Comparison of ENCODE assay signal across 14 cellular contexts in genomic region chr19:35240322-35240721, GRCh38. TPM values are rescaled to one million over a fixed set of nuclear protein-coding genes. Genes with fewer than 3 reads are reported as not detected.
A peak's percentile ranks its signal among the peaks of the same experiment; 100 is the strongest.
DNase-seq lines count a peak whose midpoint lies in the region; ATAC-seq and TF ChIP-seq lines count a peak whose summit lies in the region.
"Had no signal": no experiment of that assay in that cellular context is flagged by ENCODE, and none has a peak within 500 bp of the region (broad histone marks: within the 10 kb centered on the region; RNA-seq: fewer than 3 reads in every experiment).

No MANE protein-coding gene starts in this region.

- peaks cover 28% of the 10 kb centered on the region for H3K4me1 Mint-ChIP-seq in CD14-positive monocyte
- peaks cover 19% of the 10 kb centered on the region for H3K4me1 Mint-ChIP-seq in activated CD8-positive, alpha-beta T cell treated with anti-CD3 and anti-CD28 coated beads, Interleukin-2, amount 10 ng/mL, durations not matched to agents 7 days and 5 days (ENCODE audit: low read depth)
- H3K4me1 Mint-ChIP-seq: nephron progenitor cell had no signal

- WGBS in thyroid gland, 2 donors: 96 to 100% methylated on average over 1 of the region's 1 CpG

- DNase-seq in CD14-positive monocyte (ENCODE audit: low spot score) (no peak), KBM-7 (peak; percentile 54), medulla oblongata (ENCODE audit: extremely low spot score) (peak; percentile 51), sciatic nerve (ENCODE audit: low spot score) (no peak), GM19238 (ENCODE audit: insufficient read length, low spot score) (no peak), thyroid gland (no peak), omental fat pad (ENCODE audit: low spot score) (no peak)
- DNase-seq in activated CD8-positive, alpha-beta T cell treated with anti-CD3 and anti-CD28 coated beads, Interleukin-2, amount 10 ng/mL, durations not matched to agents 7 days and 5 days: no peak
- DNase-seq: COR-L47, GOT3, NCI-H1436, nephron progenitor cell had no signal

- peak overlapping the region in 1 of 2 donors; percentile 69 for H3K4me3 Mint-ChIP-seq in CD14-positive monocyte
- H3K4me3 Mint-ChIP-seq in activated CD8-positive, alpha-beta T cell treated with anti-CD3 and anti-CD28 coated beads, Interleukin-2, amount 10 ng/mL, durations not matched to agents 7 days and 5 days: peak overlapping the region; percentile 35
- H3K4me3 Mint-ChIP-seq: nephron progenitor cell had no signal

- H3K4me1 ChIP-seq in thyroid gland: no peaks in the 10 kb centered on the region

- H3K9me3 ChIP-seq in thyroid gland: no peaks in the 10 kb centered on the region

- H3K27ac Mint-ChIP-seq in CD14-positive monocyte: peak overlapping the region; percentile 58 to 96 (median 68)
- H3K27ac Mint-ChIP-seq in activated CD8-positive, alpha-beta T cell treated with anti-CD3 and anti-CD28 coated beads, Interleukin-2, amount 10 ng/mL, durations not matched to agents 7 days and 5 days: peak overlapping the region; percentile 78
- H3K27ac Mint-ChIP-seq: nephron progenitor cell had no signal

- intact Hi-C loops in CD14-positive monocyte (cut with micrococcal nuclease): no loop called here
- intact Hi-C loops in sciatic nerve (cut with DNase I): no loop called here
- intact Hi-C loops in thyroid gland (cut with DNase I): no loop called here

- no peak for TF ChIP-seq CTCF in CD14-positive monocyte (IDR thresholded peaks at IDR 0.05)
- no peak for TF ChIP-seq CTCF in thyroid gland (IDR thresholded peaks at IDR 0.05)
- TF ChIP-seq CTCF in omental fat pad (IDR thresholded peaks at IDR 0.05): no peak

- H3K27ac ChIP-seq in thyroid gland: no peak overlapping the region
- H3K27ac ChIP-seq: cardiac muscle cell had no signal

- H3K36me3 ChIP-seq in thyroid gland: no peaks in the 10 kb centered on the region
- H3K36me3 ChIP-seq: cardiac muscle cell had no signal

- no peak overlapping the region for H3K4me3 ChIP-seq in thyroid gland (replicated peaks in 1 of 3)
- H3K4me3 ChIP-seq: cardiac muscle cell had no signal

- no peak for TF ChIP-seq POLR2A in thyroid gland (IDR thresholded peaks at IDR 0.05)

- POLR2A ChIA-PET in activated CD8-positive, alpha-beta T cell treated with anti-CD3 and anti-CD28 coated beads, Interleukin-2, amount 10 ng/mL, durations not matched to agents 7 days and 5 days (lab: Charles Lee): interaction anchor here (0.8 to 2.3 kb wide), 5 partner anchors 24 to 99 kb away, joined by 3 to 7 read pairs (median 5); partner anchors contain the start of gene FXYD5

- peaks cover 10 to 29% (median 24%) of the 10 kb centered on the region in 7 donors for H3K9me3 Mint-ChIP-seq in CD14-positive monocyte
- H3K9me3 Mint-ChIP-seq in activated CD8-positive, alpha-beta T cell treated with anti-CD3 and anti-CD28 coated beads, Interleukin-2, amount 10 ng/mL, durations not matched to agents 7 days and 5 days (ENCODE audit: insufficient read depth): peaks cover 21% of the 10 kb centered on the region

- in situ Hi-C loops in KBM-7 (cut with MboI; ENCODE audit: low pct_unique_long_range_greater_than_20kb, low sequenced_read_pairs): no loop called here

- CTCF ChIA-PET in activated CD8-positive, alpha-beta T cell treated with anti-CD3 and anti-CD28 coated beads, Interleukin-2, amount 10 ng/mL, durations not matched to agents 7 days and 5 days (lab: Charles Lee): interaction anchor here (1.0 to 3.3 kb wide), 6 partner anchors 11 to 104 kb away, joined by 3 to 16 read pairs (median 4); no protein-coding TSS in a partner anchor

- peaks cover 0 to 3% of the 10 kb centered on the region in 2 donors for H3K36me3 Mint-ChIP-seq in CD14-positive monocyte
- peaks cover 13% of the 10 kb centered on the region for H3K36me3 Mint-ChIP-seq in activated CD8-positive, alpha-beta T cell treated with anti-CD3 and anti-CD28 coated beads, Interleukin-2, amount 10 ng/mL, durations not matched to agents 7 days and 5 days (ENCODE audit: low read depth)

- no peaks in the 10 kb centered on the region for H3K27me3 ChIP-seq in thyroid gland
- H3K27me3 ChIP-seq: cardiac muscle cell had no signal

- peaks cover 0 to 6% (median 2%) of the 10 kb centered on the region in 3 donors for H3K27me3 Mint-ChIP-seq in CD14-positive monocyte (ENCODE audit: low read depth in 3 of 3)
- peaks cover 5% of the 10 kb centered on the region for H3K27me3 Mint-ChIP-seq in activated CD8-positive, alpha-beta T cell treated with anti-CD3 and anti-CD28 coated beads, Interleukin-2, amount 10 ng/mL, durations not matched to agents 7 days and 5 days (ENCODE audit: low read depth)

- ATAC-seq in activated CD8-positive, alpha-beta T cell treated with anti-CD3 and anti-CD28 coated beads, Interleukin-2, amount 10 ng/mL, durations not matched to agents 7 days and 5 days: peak; percentile 58
- no peak for ATAC-seq in sciatic nerve
- no peak for ATAC-seq in omental fat pad (ENCODE audit: low FRiP score)

RNA-seq across cellular contexts. Expression of gene LSR, which starts 8.5 kb away (rescaled TPM):
- polyA plus RNA-seq in CD14-positive monocyte: under 1 TPM in 1 of 2 donors, not detected in 1; 0.17 TPM
- total RNA-seq in activated CD8-positive, alpha-beta T cell treated with anti-CD3 and anti-CD28 coated beads, Interleukin-2, amount 10 ng/mL, durations not matched to agents 7 days and 5 days: 10 to 100 TPM; 25.5 to 25.9 TPM
- total RNA-seq in sciatic nerve (9.3 TPM), thyroid gland (10 to 100 TPM; 36.5 to 85.3 (median 61.8) TPM), omental fat pad (10 to 100 TPM; 10.4 to 30.9 (median 17.9) TPM)

RNA-seq across cellular contexts. Expression of gene FAM187B, which starts 11.8 kb away (rescaled TPM):
- not detected for polyA plus RNA-seq in CD14-positive monocyte
- not detected for total RNA-seq in activated CD8-positive, alpha-beta T cell treated with anti-CD3 and anti-CD28 coated beads, Interleukin-2, amount 10 ng/mL, durations not matched to agents 7 days and 5 days
- total RNA-seq in sciatic nerve (0.31 TPM), thyroid gland (under 1 TPM in 1 of 4 donors, not detected in 3; 0.67 TPM), omental fat pad (not detected)
- total RNA-seq: cardiac muscle cell, HT1080 had no signal
- polyA plus RNA-seq: cardiac muscle cell had no signal

RNA-seq across cellular contexts. Expression of gene USF2, which starts 28.4 kb away (rescaled TPM):
- 1 to 10 TPM; 2.7 to 5.0 TPM for polyA plus RNA-seq in CD14-positive monocyte
- total RNA-seq in activated CD8-positive, alpha-beta T cell treated with anti-CD3 and anti-CD28 coated beads, Interleukin-2, amount 10 ng/mL, durations not matched to agents 7 days and 5 days: 100 to 1,000 TPM; 125 to 138 TPM
- total RNA-seq in sciatic nerve (137 TPM), thyroid gland (100 to 1,000 TPM in 3 of 4 donors, 10 to 100 TPM in 1; 98.9 to 133 (median 126) TPM), omental fat pad (100 to 1,000 TPM in 2 of 4 donors, 10 to 100 TPM in 2; 67.0 to 106 (median 92.0) TPM)

RNA-seq across cellular contexts. Expression of gene HAMP, which starts 42.0 kb away (rescaled TPM):
- polyA plus RNA-seq in CD14-positive monocyte: not detected
- total RNA-seq in activated CD8-positive, alpha-beta T cell treated with anti-CD3 and anti-CD28 coated beads, Interleukin-2, amount 10 ng/mL, durations not matched to agents 7 days and 5 days: under 1 TPM; 0.50 to 0.63 TPM
- total RNA-seq in sciatic nerve (8.9 TPM), thyroid gland (not detected), omental fat pad (1 to 10 TPM in 1 of 4 donors, not detected in 3; 1.3 TPM)
- total RNA-seq: HT1080 had no signal

RNA-seq across cellular contexts. Expression of gene MAG, which starts 51.6 kb away (rescaled TPM):
- not detected for polyA plus RNA-seq in CD14-positive monocyte
- under 1 TPM in 1 of 2 experiments, not detected in 1; 0.26 TPM for total RNA-seq in activated CD8-positive, alpha-beta T cell treated with anti-CD3 and anti-CD28 coated beads, Interleukin-2, amount 10 ng/mL, durations not matched to agents 7 days and 5 days
- 82.2 TPM for total RNA-seq in sciatic nerve
- total RNA-seq in thyroid gland: 10 to 100 TPM in 1 of 4 donors, 1 to 10 TPM in 2, not detected in 1; 1.7 to 19.2 (median 2.7) TPM
- not detected for total RNA-seq in omental fat pad
- total RNA-seq: HT1080 had no signal

Comparison
In these comparisons a context has a peak if more than half of its experiments do, and no peak if none do; other contexts are left out.
1. DNase-seq: peak in KBM-7 (single experiment) and medulla oblongata (single experiment); none in CD14-positive monocyte (single experiment), activated CD8-positive, alpha-beta T cell treated with anti-CD3 and anti-CD28 coated beads, Interleukin-2, amount 10 ng/mL, durations not matched to agents 7 days and 5 days (single experiment), sciatic nerve (single experiment), GM19238 (single experiment), thyroid gland (0 of 2) and omental fat pad (single experiment).